ENCODE assay signal across 11 cellular contexts in the genomic region with DNA sequence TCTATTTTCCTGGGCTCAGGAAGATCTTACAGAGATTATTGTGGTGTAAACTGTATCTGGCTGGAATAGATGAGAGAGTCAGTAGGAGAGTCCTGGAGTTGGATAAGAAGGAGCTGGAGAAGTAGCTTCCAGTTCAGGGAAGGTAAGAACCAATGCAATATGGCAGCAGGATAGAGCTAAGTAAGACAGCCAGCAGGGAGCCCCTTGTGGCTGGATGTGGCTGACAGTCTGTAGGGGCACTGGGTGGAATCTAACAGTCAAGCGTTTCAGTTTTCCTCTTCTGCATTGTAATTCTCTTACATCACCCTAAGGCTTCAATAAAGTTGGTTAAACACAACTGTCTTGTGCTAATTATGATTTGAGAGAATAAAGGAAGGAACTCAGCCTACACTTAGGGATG.
A peak's percentile ranks its signal among the peaks of the same experiment; 100 is the strongest.
DNase-seq lines count a peak whose midpoint lies in the region; TF ChIP-seq lines count a peak whose summit lies in the region.
"Had no signal": no experiment of that assay in that cellular context is flagged by ENCODE, and none has a peak within 500 bp of the region (broad histone marks: within the 10 kb centered on the region; RNA-seq: fewer than 3 reads in every experiment).

No MANE protein-coding gene starts in this region.

- peaks cover 17% of the 10 kb centered on the region; the same call in 1 of the 2 replicates for H3K4me1 ChIP-seq in H9 (ENCODE audit: insufficient read depth, low read length)

- H3K23me2 ChIP-seq in H9 (ENCODE audit: insufficient read length, low read depth, low read length, poor library complexity, severe bottlenecking): no peaks in the 10 kb centered on the region

- H3K27ac Mint-ChIP-seq in H9: no peak overlapping the region; a peak in 1 of 7 replicates
- H3K27ac Mint-ChIP-seq: activated CD8-positive, alpha-beta T cell treated with anti-CD3 and anti-CD28 coated beads for 36 hours had no signal

- no peaks in the 10 kb centered on the region for H3K9me3 Mint-ChIP-seq in H9
- H3K9me3 Mint-ChIP-seq: activated CD8-positive, alpha-beta T cell treated with anti-CD3 and anti-CD28 coated beads for 36 hours had no signal

- no peaks in the 10 kb centered on the region for H3K36me3 Mint-ChIP-seq in H9 (ENCODE audit: insufficient read depth in 1 of 3, low read depth in 3 of 3)

- WGBS in H9 (ENCODE audit: extremely low coverage, insufficient read length, low lambda C conversion rate): no CpG with 5 or more reads among the region's 1 CpG

- no peaks in the 10 kb centered on the region for H3K79me2 ChIP-seq in H9 (ENCODE audit: insufficient read depth, low read length)

- no peaks in the 10 kb centered on the region for H3K27me3 ChIP-seq in AG04450 (ENCODE audit: control insufficient read depth, insufficient read depth, low read length)
- H3K27me3 ChIP-seq in H9 (ENCODE audit: insufficient read depth, low read length): no peaks in the 10 kb centered on the region

- no peak overlapping the region for H3K9ac ChIP-seq in H9 (ENCODE audit: extremely low read depth, insufficient read length, low read length)

- no peak overlapping the region for H2BK12ac ChIP-seq in H9 (ENCODE audit: insufficient read length, low read depth, low read length)

- DNase-seq in AG04450 (ENCODE audit: low read depth, low spot score): no peak
- no peak for DNase-seq in H9
- peak; percentile 6 for DNase-seq in RKO (ENCODE audit: low spot score)
- no peak for DNase-seq in foreskin fibroblast
- no peak for DNase-seq in NCI-H2227 (lab: John Stamatoyannopoulos, UW; ENCODE audit: unreplicated experiment)
- no peak for DNase-seq in NCI-H2081 (lab: John Stamatoyannopoulos, UW)
- no peak for DNase-seq in NCI-H1436 treated with DMSO at 0.1 percent for 48 hours (lab: John Stamatoyannopoulos, UW)
- DNase-seq in NCI-H187 treated with DMSO at 0.1 percent for 48 hours (lab: John Stamatoyannopoulos, UW): no peak
- DNase-seq: activated CD8-positive, alpha-beta T cell treated with anti-CD3 and anti-CD28 coated beads for 36 hours; DMS153; nucleus accumbens had no signal

- H4K91ac ChIP-seq in H9 (ENCODE audit: insufficient read length, low read depth, low read length): no peak overlapping the region

- H3K4me3 ChIP-seq in AG04450 (ENCODE audit: low read depth, low read length): no peak overlapping the region
- H3K4me3 ChIP-seq in foreskin fibroblast (ENCODE audit: low read depth in 1 of 2, low read length in 2 of 2): no peak overlapping the region

- CTCF ChIA-PET in AG04450 (lab: Charles Lee): interaction anchor here (0.5 to 1.0 kb wide), 3 partner anchors 11 to 130 kb away, joined by 3 to 6 read pairs (median 3); no protein-coding TSS in a partner anchor

- H3K23ac ChIP-seq in H9 (ENCODE audit: insufficient read length, low read depth, low read length): no peak overlapping the region

- H3K4ac ChIP-seq in H9 (ENCODE audit: low read depth, low read length): no peak overlapping the region

- H2AFZ ChIP-seq in H9 (ENCODE audit: low read length): no peak overlapping the region

- TF ChIP-seq CTCF in AG04450 (IDR thresholded peaks at IDR 0.05; ENCODE audit: low read depth, low read length) (peak; percentile 35; the same call in 1 of the 2 replicates), H9 (conservative IDR thresholded peaks at IDR 0.05) (peak; percentile 40; the same call in 2 of the 3 replicates), foreskin fibroblast (IDR thresholded peaks at IDR 0.05; ENCODE audit: low read depth, low read length) (peak; percentile 23)

- no peak overlapping the region for H4K8ac ChIP-seq in H9 (replicated peaks; ENCODE audit: insufficient read length, low read depth, low read length)

- no peaks in the 10 kb centered on the region for H3K9me3 ChIP-seq in AG04450 (ENCODE audit: control insufficient read depth, insufficient read depth, low read length)
- H3K9me3 ChIP-seq in H9 (ENCODE audit: control insufficient read depth, low read depth, low read length): no peaks in the 10 kb centered on the region

- no peak overlapping the region for H3K14ac ChIP-seq in H9 (ENCODE audit: insufficient read depth, low read length)

- no peak overlapping the region for H3K18ac ChIP-seq in H9 (ENCODE audit: insufficient read length, low read depth, low read length)

- POLR2A ChIA-PET in AG04450 (lab: Yijun Ruan, JAX): no interaction called here

- no peak overlapping the region for H2BK120ac ChIP-seq in H9 (ENCODE audit: low read depth, low read length, poor library complexity, severe bottlenecking)

- H2BK15ac ChIP-seq in H9 (ENCODE audit: low read depth, low read length): no peak overlapping the region

- H3K56ac ChIP-seq in H9 (ENCODE audit: insufficient read length, low read depth, low read length): no peak overlapping the region

- H3K4me1 Mint-ChIP-seq in H9: peaks cover 41 to 55% of the 10 kb centered on the region in 2 experiments

- no peaks in the 10 kb centered on the region for H4K20me1 ChIP-seq in H9 (ENCODE audit: control insufficient read depth, insufficient read depth, insufficient read length)

- H2BK5ac ChIP-seq in H9 (ENCODE audit: insufficient read length, low read length): no peak overlapping the region

- no peak overlapping the region for H2BK20ac ChIP-seq in H9 (ENCODE audit: low read depth, low read length, poor library complexity, severe bottlenecking)

- H3K27ac ChIP-seq in AG04450 (ENCODE audit: low read depth, low read length) (no peak overlapping the region), H9 (ENCODE audit: insufficient read length, low read depth, low read length) (no peak overlapping the region)

- peaks cover 2% of the 10 kb centered on the region; the same call in 1 of the 2 replicates for H3K27me3 Mint-ChIP-seq in H9 (ENCODE audit: low read depth)

- no peaks in the 10 kb centered on the region for H3K79me1 ChIP-seq in H9 (ENCODE audit: insufficient read depth, low read depth, low read length, poor library complexity, severe bottlenecking)

- H3K4me3 Mint-ChIP-seq in H9: no peak overlapping the region
- H3K4me3 Mint-ChIP-seq: activated CD8-positive, alpha-beta T cell treated with anti-CD3 and anti-CD28 coated beads for 36 hours had no signal

- no peak overlapping the region for H4K5ac ChIP-seq in H9 (ENCODE audit: insufficient read length, low read depth, low read length)

- no peak overlapping the region for H3T11ph ChIP-seq in H9 (ENCODE audit: low read length)

- H2AK5ac ChIP-seq in H9 (ENCODE audit: insufficient read length, low read length): no peak overlapping the region

- no peak overlapping the region for H3K4me2 ChIP-seq in H9 (ENCODE audit: insufficient read depth, insufficient read length, low read length)
